In genomic region chr4:23888421-23889319, GRCh38 we compare ENCODE assay signal across 1 cellular context.
A peak's percentile ranks its signal among the peaks of the same experiment; 100 is the strongest.
TF ChIP-seq lines count a peak whose summit lies in the region.

No MANE protein-coding gene starts in this region.

TF ChIP-seq in HepG2, 621 proteins besides CTCF, POLR2A, EP300 and RAD21 (continued from another document):
- TF ChIP-seq ZNF589 (CRISPR knock-in tag; conservative IDR thresholded peaks at IDR 0.05) = no peak
- TF ChIP-seq TGIF2 (CRISPR knock-in tag; IDR thresholded peaks at IDR 0.05) = peak; percentile 42; the same call in 1 of the 2 replicates
- TF ChIP-seq ARID4A (CRISPR knock-in tag; IDR thresholded peaks at IDR 0.05; ENCODE audit: borderline replicate concordance) = 0 out of 2 replicates have a peak, but pooled peaks have one; percentile 42
- no peak for TF ChIP-seq ARID2 (CRISPR knock-in tag; IDR thresholded peaks at IDR 0.05; ENCODE audit: borderline replicate concordance)
- no peak for TF ChIP-seq NCOA2 (CRISPR knock-in tag; IDR thresholded peaks at IDR 0.05)
- no peak for TF ChIP-seq ZHX2 (IDR thresholded peaks at IDR 0.05; ENCODE audit: low read depth)
- no peak for TF ChIP-seq ZHX2 (CRISPR knock-in tag; IDR thresholded peaks at IDR 0.05; ENCODE audit: borderline replicate concordance)
- TF ChIP-seq ZNF263 (CRISPR knock-in tag; IDR thresholded peaks at IDR 0.05) = no peak
- TF ChIP-seq ZNF576 (CRISPR knock-in tag; IDR thresholded peaks at IDR 0.05) = no peak
- no peak for TF ChIP-seq GRHL1 (CRISPR knock-in tag; conservative IDR thresholded peaks at IDR 0.05)
- TF ChIP-seq ZNF280D (CRISPR knock-in tag; IDR thresholded peaks at IDR 0.05) = 0 out of 2 replicates have a peak, but pooled peaks have one; percentile 14
- TF ChIP-seq ZNF839 (CRISPR knock-in tag; IDR thresholded peaks at IDR 0.05; ENCODE audit: borderline replicate concordance) = no peak
- TF ChIP-seq ZBTB1 (CRISPR knock-in tag; IDR thresholded peaks at IDR 0.05; ENCODE audit: borderline replicate concordance) = no peak
- peak; percentile 27; the same call in 1 of the 2 replicates for TF ChIP-seq KDM5A (IDR thresholded peaks at IDR 0.05; ENCODE audit: borderline replicate concordance, low read length)
- no peak for TF ChIP-seq ZIK1 (CRISPR knock-in tag; IDR thresholded peaks at IDR 0.05; ENCODE audit: borderline replicate concordance, low read depth)
- no peak for TF ChIP-seq ZBTB20 (CRISPR knock-in tag; IDR thresholded peaks at IDR 0.05; ENCODE audit: borderline replicate concordance, low read depth)
- TF ChIP-seq REPIN1 (CRISPR knock-in tag; IDR thresholded peaks at IDR 0.05; ENCODE audit: borderline replicate concordance, low read depth) = no peak
- TF ChIP-seq HMG20A (CRISPR knock-in tag; IDR thresholded peaks at IDR 0.05; ENCODE audit: borderline replicate concordance) = no peak
- no peak for TF ChIP-seq ZNF740 (CRISPR knock-in tag; IDR thresholded peaks at IDR 0.05)
- peak; percentile 37; the same call in 1 of the 2 replicates for TF ChIP-seq POLR2G (IDR thresholded peaks at IDR 0.05; ENCODE audit: low read depth, low read length)
- no peak for TF ChIP-seq HINFP (CRISPR knock-in tag; IDR thresholded peaks at IDR 0.05; ENCODE audit: low read depth)
- TF ChIP-seq ZNF615 (CRISPR knock-in tag; IDR thresholded peaks at IDR 0.05; ENCODE audit: borderline replicate concordance) = no peak
- TF ChIP-seq ZNF775 (CRISPR knock-in tag; IDR thresholded peaks at IDR 0.05; ENCODE audit: borderline replicate concordance) = no peak
- TF ChIP-seq ZNF652 (CRISPR knock-in tag; IDR thresholded peaks at IDR 0.05; ENCODE audit: borderline replicate concordance, low read depth) = peak; percentile 90
